In genomic region chr5:137086289-137086838, GRCh38 we compare ENCODE assay signal across 15 cellular contexts.
DNase-seq lines count a peak whose midpoint lies in the region; ATAC-seq and TF ChIP-seq lines count a peak whose summit lies in the region.
"Had no signal": no experiment of that assay in that cellular context is flagged by ENCODE, and none has a peak within 500 bp of the region (broad histone marks: within the 10 kb centered on the region; RNA-seq: fewer than 3 reads in every experiment).

No MANE protein-coding gene starts in this region.

- no peaks in the 10 kb centered on the region for H4K20me1 ChIP-seq in IMR-90 (ENCODE audit: insufficient read depth, low read length)
- H4K20me1 ChIP-seq in neural progenitor cell (ENCODE audit: low read depth), result no peaks in the 10 kb centered on the region
- H4K20me1 ChIP-seq: BLaER1 had no signal

- no peak overlapping the region for H2AK5ac ChIP-seq in IMR-90 (ENCODE audit: low read depth, low read length)

- no peak overlapping the region for H3K14ac ChIP-seq in IMR-90 (replicated peaks; ENCODE audit: low read depth, low read length)

- no peak overlapping the region for H3K18ac ChIP-seq in IMR-90 (ENCODE audit: low read depth, low read length)

- CTCF ChIA-PET in IMR-90 (lab: Yijun Ruan, JAX), result no interaction called here

- H2AK9ac ChIP-seq in IMR-90 (replicated peaks; ENCODE audit: low read depth, low read length, poor library complexity), result no peak overlapping the region

- H3K9me3 Mint-ChIP-seq in neural progenitor cell, result no peaks in the 10 kb centered on the region
- H3K9me3 Mint-ChIP-seq: IgD-negative memory B cell had no signal

- peaks cover 36% of the 10 kb centered on the region for H3K4me1 Mint-ChIP-seq in neural progenitor cell
- H3K4me1 Mint-ChIP-seq: IgD-negative memory B cell had no signal

- H3K27me3 ChIP-seq in IMR-90 (ENCODE audit: control insufficient read depth, insufficient read depth, low read length), result no peaks in the 10 kb centered on the region
- no peaks in the 10 kb centered on the region for H3K27me3 ChIP-seq in neural progenitor cell
- H3K27me3 ChIP-seq: BLaER1, Peyer's patch had no signal

- H3K27ac Mint-ChIP-seq in neural progenitor cell, result peak overlapping the region; percentile 76
- H3K27ac Mint-ChIP-seq: IgD-negative memory B cell had no signal

- H3K36me3 ChIP-seq in IMR-90 (ENCODE audit: control insufficient read depth, insufficient read depth, low read length), result no peaks in the 10 kb centered on the region
- no peaks in the 10 kb centered on the region for H3K36me3 ChIP-seq in neural progenitor cell
- H3K36me3 ChIP-seq: BLaER1, Peyer's patch had no signal

- TF ChIP-seq POLR2A in IMR-90 (IDR thresholded peaks at IDR 0.05; ENCODE audit: low read depth, low read length), result no peak

- H3K36me3 Mint-ChIP-seq in neural progenitor cell, result no peaks in the 10 kb centered on the region
- H3K36me3 Mint-ChIP-seq: IgD-negative memory B cell had no signal

- no peak overlapping the region for H3K9ac ChIP-seq in IMR-90 (ENCODE audit: low read depth, low read length)
- no peak overlapping the region for H3K9ac ChIP-seq in neural progenitor cell
- H3K9ac ChIP-seq: BLaER1 had no signal

- peaks cover 13% of the 10 kb centered on the region for H3F3A ChIP-seq in neural progenitor cell (ENCODE audit: low read depth)

- in situ Hi-C loops in IMR-90 (cut with MboI; ENCODE audit: low sequenced_read_pairs), result no loop called here

- DNase-seq in IMR-90 (no peak), neural progenitor cell (ENCODE audit: low spot score) (peak; percentile 21), SK-N-DZ (ENCODE audit: low spot score) (no peak)
- DNase-seq in activated effector memory CD4-positive, alpha-beta T cell treated with Interleukin-2 at 50 U/mL for 16 hours, result no peak
- DNase-seq: MV-4-11, NCI-H1417 treated with DMSO at 0.1 percent for 48 hours, NCI-H2029, NCI-H526 treated with DMSO at 0.1 percent for 48 hours, SHP77 had no signal

- no peaks in the 10 kb centered on the region for H3K79me2 ChIP-seq in neural progenitor cell (ENCODE audit: low read depth)

- H4K91ac ChIP-seq in IMR-90 (ENCODE audit: insufficient read depth, low read depth, low read length), result no peak overlapping the region

- intact Hi-C loops in IMR-90 (cut with micrococcal nuclease), result no loop called here

- H4K8ac ChIP-seq in IMR-90 (ENCODE audit: low read depth in 2 of 2, low read length in 2 of 2), result no peak overlapping the region

- no peaks in the 10 kb centered on the region for H3K79me1 ChIP-seq in IMR-90 (ENCODE audit: low read depth in 1 of 2, low read length in 2 of 2)

- no TSS peak for BruUV-seq in IMR-90 (replicated peaks; lab: Mats Ljungman, UMichigan)

- H3K23ac ChIP-seq in IMR-90 (ENCODE audit: low read depth, low read length), result no peak overlapping the region

- no peak overlapping the region for H3K27ac ChIP-seq in C4-2B
- H3K27ac ChIP-seq in IMR-90 (ENCODE audit: insufficient read depth, low read length), result no peak overlapping the region
- no peak overlapping the region for H3K27ac ChIP-seq in VCaP
- no peak overlapping the region for H3K27ac ChIP-seq in neural progenitor cell
- H3K27ac ChIP-seq: BLaER1, Peyer's patch had no signal

- no peak overlapping the region for H3K56ac ChIP-seq in IMR-90 (ENCODE audit: extremely low read depth, insufficient read depth, low read length)

- POLR2A ChIA-PET in IMR-90 (lab: Charles Lee; ENCODE audit: unreplicated experiment), result no interaction called here

- H2BK15ac ChIP-seq in IMR-90 (ENCODE audit: low read depth, low read length), result no peak overlapping the region

- dilution Hi-C loops in IMR-90 (cut with HindIII; ENCODE audit: low sequenced_read_pairs, unreplicated experiment), result no loop called here

- H3K4me1 ChIP-seq in IMR-90 (ENCODE audit: control insufficient read depth, insufficient read depth, low read length), result no peaks in the 10 kb centered on the region
- H3K4me1 ChIP-seq in neural progenitor cell, result peaks cover 18% of the 10 kb centered on the region
- H3K4me1 ChIP-seq: Peyer's patch had no signal

- no peak overlapping the region for H2BK20ac ChIP-seq in IMR-90 (ENCODE audit: low read depth, low read length)

- H3K27me3 Mint-ChIP-seq in neural progenitor cell (ENCODE audit: insufficient read depth, low read depth), result peaks cover 8% of the 10 kb centered on the region
- H3K27me3 Mint-ChIP-seq: IgD-negative memory B cell had no signal

- ATAC-seq in IMR-90 (ENCODE audit: low read depth), result no peak
- no peak for ATAC-seq in GM18517 (IDR thresholded peaks at IDR 0.05; ENCODE audit: unreplicated experiment)

- no peak overlapping the region for H3K4ac ChIP-seq in IMR-90 (ENCODE audit: low read depth, low read length)

- H2AFZ ChIP-seq in IMR-90 (replicated peaks; ENCODE audit: low read length, poor library complexity) (no peak overlapping the region), neural progenitor cell (replicated peaks) (peak overlapping the region; percentile 50)

- no peaks in the 10 kb centered on the region for H3K9me1 ChIP-seq in IMR-90 (ENCODE audit: insufficient read depth, low read length)

- no peak for TF ChIP-seq RAD21 in IMR-90 (IDR thresholded peaks at IDR 0.05; ENCODE audit: low read length)

- H4K5ac ChIP-seq in IMR-90 (ENCODE audit: low read depth, low read length), result no peak overlapping the region

- H3K4me2 ChIP-seq in IMR-90 (ENCODE audit: low read depth, low read length), result no peak overlapping the region
- H3K4me2 ChIP-seq in neural progenitor cell, result no peak overlapping the region
- H3K4me2 ChIP-seq: BLaER1 had no signal

- H3K9me3 ChIP-seq in IMR-90 (ENCODE audit: control insufficient read depth, insufficient read depth, low read length) (no peaks in the 10 kb centered on the region), neural progenitor cell (ENCODE audit: low read depth) (no peaks in the 10 kb centered on the region)
- H3K9me3 ChIP-seq: BLaER1, Peyer's patch had no signal

- no peak overlapping the region for H3K4me3 ChIP-seq in IMR-90 (ENCODE audit: insufficient read depth, low read depth, low read length)
- no peak overlapping the region for H3K4me3 ChIP-seq in neural progenitor cell
- H3K4me3 ChIP-seq: BLaER1, Peyer's patch had no signal

- peak; percentile 39 for TF ChIP-seq CTCF in C4-2B (conservative IDR thresholded peaks at IDR 0.05)
- TF ChIP-seq CTCF in IMR-90 (conservative IDR thresholded peaks at IDR 0.05; ENCODE audit: low read depth, low read length), result no peak
- TF ChIP-seq CTCF in VCaP (conservative IDR thresholded peaks at IDR 0.05), result 0 out of 2 replicates have a peak, but pooled peaks have one; percentile 11
- TF ChIP-seq CTCF in neural progenitor cell (IDR thresholded peaks at IDR 0.05), result peak; percentile 8

- WGBS in IMR-90 (ENCODE audit: extremely low coverage in 2 of 2, insufficient read length in 1 of 2), 2 experiments, result no CpG with 5 or more reads among the region's 7 CpGs

- H2BK5ac ChIP-seq in IMR-90 (ENCODE audit: low read depth, low read length, poor library complexity, severe bottlenecking), result no peak overlapping the region

- no peak overlapping the region for H3K4me3 Mint-ChIP-seq in neural progenitor cell
- H3K4me3 Mint-ChIP-seq: IgD-negative memory B cell had no signal

- H2BK120ac ChIP-seq in IMR-90 (ENCODE audit: low read depth, low read length), result no peak overlapping the region

TF ChIP-seq in IMR-90, 13 proteins besides CTCF, POLR2A, EP300 and RAD21:
- TF ChIP-seq MAFK (IDR thresholded peaks at IDR 0.05; ENCODE audit: low read depth, low read length) (no peak), BHLHE40 (IDR thresholded peaks at IDR 0.05; ENCODE audit: low read depth, low read length) (no peak), NFE2L2 (IDR thresholded peaks at IDR 0.05; ENCODE audit: low read depth, low read length) (no peak), SMC3 (IDR thresholded peaks at IDR 0.05; ENCODE audit: low read depth, low read length) (no peak)
- TF ChIP-seq, protein P1, sequence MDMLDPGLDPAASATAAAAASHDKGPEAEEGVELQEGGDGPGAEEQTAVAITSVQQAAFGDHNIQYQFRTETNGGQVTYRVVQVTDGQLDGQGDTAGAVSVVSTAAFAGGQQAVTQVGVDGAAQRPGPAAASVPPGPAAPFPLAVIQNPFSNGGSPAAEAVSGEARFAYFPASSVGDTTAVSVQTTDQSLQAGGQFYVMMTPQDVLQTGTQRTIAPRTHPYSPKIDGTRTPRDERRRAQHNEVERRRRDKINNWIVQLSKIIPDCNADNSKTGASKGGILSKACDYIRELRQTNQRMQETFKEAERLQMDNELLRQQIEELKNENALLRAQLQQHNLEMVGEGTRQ (IDR thresholded peaks at IDR 0.05; ENCODE audit: low read depth, low read length), result 0 out of 2 replicates have a peak, but pooled peaks have one; percentile 11
